1 cellular context compared by ENCODE assay signal in the genomic region with DNA sequence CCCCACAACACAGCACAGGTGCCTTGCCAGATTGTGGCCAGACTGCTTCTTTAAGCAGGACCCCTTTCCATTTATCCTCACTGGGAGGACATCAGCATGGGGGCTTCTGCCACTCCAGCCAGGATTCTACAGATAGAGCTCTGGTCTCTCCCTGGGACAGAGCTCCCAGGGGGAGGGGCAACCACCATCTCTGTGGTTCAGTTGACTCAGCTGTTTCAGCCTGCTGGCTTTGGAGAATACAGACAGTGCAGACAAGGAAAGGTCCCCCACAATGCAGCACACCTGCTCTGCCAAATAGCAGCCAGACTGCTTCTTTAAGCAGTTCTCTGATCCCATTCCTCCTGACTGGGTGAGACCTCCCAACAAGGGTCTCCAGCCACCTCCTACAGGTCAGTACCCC.
TF ChIP-seq lines count a peak whose summit lies in the region.

No MANE protein-coding gene starts in this region.

TF ChIP-seq in WTC11, 78 proteins besides CTCF, POLR2A, EP300 and RAD21 (continued from another document):
- TF ChIP-seq, protein P1, sequence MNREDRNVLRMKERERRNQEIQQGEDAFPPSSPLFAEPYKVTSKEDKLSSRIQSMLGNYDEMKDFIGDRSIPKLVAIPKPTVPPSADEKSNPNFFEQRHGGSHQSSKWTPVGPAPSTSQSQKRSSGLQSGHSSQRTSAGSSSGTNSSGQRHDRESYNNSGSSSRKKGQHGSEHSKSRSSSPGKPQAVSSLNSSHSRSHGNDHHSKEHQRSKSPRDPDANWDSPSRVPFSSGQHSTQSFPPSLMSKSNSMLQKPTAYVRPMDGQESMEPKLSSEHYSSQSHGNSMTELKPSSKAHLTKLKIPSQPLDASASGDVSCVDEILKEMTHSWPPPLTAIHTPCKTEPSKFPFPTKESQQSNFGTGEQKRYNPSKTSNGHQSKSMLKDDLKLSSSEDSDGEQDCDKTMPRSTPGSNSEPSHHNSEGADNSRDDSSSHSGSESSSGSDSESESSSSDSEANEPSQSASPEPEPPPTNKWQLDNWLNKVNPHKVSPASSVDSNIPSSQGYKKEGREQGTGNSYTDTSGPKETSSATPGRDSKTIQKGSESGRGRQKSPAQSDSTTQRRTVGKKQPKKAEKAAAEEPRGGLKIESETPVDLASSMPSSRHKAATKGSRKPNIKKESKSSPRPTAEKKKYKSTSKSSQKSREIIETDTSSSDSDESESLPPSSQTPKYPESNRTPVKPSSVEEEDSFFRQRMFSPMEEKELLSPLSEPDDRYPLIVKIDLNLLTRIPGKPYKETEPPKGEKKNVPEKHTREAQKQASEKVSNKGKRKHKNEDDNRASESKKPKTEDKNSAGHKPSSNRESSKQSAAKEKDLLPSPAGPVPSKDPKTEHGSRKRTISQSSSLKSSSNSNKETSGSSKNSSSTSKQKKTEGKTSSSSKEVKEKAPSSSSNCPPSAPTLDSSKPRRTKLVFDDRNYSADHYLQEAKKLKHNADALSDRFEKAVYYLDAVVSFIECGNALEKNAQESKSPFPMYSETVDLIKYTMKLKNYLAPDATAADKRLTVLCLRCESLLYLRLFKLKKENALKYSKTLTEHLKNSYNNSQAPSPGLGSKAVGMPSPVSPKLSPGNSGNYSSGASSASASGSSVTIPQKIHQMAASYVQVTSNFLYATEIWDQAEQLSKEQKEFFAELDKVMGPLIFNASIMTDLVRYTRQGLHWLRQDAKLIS (CRISPR knock-in tag; IDR thresholded peaks at IDR 0.05; ENCODE audit: borderline replicate concordance): no peak
- TF ChIP-seq, protein P2, sequence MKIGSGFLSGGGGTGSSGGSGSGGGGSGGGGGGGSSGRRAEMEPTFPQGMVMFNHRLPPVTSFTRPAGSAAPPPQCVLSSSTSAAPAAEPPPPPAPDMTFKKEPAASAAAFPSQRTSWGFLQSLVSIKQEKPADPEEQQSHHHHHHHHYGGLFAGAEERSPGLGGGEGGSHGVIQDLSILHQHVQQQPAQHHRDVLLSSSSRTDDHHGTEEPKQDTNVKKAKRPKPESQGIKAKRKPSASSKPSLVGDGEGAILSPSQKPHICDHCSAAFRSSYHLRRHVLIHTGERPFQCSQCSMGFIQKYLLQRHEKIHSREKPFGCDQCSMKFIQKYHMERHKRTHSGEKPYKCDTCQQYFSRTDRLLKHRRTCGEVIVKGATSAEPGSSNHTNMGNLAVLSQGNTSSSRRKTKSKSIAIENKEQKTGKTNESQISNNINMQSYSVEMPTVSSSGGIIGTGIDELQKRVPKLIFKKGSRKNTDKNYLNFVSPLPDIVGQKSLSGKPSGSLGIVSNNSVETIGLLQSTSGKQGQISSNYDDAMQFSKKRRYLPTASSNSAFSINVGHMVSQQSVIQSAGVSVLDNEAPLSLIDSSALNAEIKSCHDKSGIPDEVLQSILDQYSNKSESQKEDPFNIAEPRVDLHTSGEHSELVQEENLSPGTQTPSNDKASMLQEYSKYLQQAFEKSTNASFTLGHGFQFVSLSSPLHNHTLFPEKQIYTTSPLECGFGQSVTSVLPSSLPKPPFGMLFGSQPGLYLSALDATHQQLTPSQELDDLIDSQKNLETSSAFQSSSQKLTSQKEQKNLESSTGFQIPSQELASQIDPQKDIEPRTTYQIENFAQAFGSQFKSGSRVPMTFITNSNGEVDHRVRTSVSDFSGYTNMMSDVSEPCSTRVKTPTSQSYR (CRISPR knock-in tag; IDR thresholded peaks at IDR 0.05): no peak
- TF ChIP-seq ZNF416 (CRISPR knock-in tag; IDR thresholded peaks at IDR 0.05): no peak
- TF ChIP-seq, protein P3, sequence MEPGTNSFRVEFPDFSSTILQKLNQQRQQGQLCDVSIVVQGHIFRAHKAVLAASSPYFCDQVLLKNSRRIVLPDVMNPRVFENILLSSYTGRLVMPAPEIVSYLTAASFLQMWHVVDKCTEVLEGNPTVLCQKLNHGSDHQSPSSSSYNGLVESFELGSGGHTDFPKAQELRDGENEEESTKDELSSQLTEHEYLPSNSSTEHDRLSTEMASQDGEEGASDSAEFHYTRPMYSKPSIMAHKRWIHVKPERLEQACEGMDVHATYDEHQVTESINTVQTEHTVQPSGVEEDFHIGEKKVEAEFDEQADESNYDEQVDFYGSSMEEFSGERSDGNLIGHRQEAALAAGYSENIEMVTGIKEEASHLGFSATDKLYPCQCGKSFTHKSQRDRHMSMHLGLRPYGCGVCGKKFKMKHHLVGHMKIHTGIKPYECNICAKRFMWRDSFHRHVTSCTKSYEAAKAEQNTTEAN (CRISPR knock-in tag; IDR thresholded peaks at IDR 0.05): no peak
